ENCODE assay signal across 1 cellular context in the genomic region with DNA sequence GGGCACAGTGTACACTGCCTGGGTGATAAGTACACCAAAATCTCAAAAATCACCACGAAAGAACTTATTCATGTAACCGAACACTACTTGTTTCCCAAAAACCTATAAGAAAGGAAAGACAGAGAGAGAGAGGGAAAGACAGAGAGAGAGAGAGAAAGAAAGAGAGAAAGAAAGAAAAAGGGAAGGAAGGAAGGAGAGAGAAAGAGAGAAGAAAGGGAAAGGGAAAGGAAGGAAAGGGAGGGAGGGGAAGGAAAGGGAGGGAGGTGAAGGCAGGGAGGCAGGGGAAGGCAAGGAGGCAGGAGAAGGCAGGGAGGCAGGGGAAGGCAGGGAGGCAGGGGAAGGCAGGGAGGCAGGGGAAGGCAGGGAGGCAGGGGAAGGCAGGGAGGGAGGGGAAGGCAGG.
TF ChIP-seq lines count a peak whose summit lies in the region.

No MANE protein-coding gene starts in this region.

TF ChIP-seq in A549, 52 proteins besides CTCF, POLR2A, EP300 and RAD21 (continued from another document):
- TF ChIP-seq PBX3 (IDR thresholded peaks at IDR 0.05), result no peak
- TF ChIP-seq MYC (IDR thresholded peaks at IDR 0.05; ENCODE audit: borderline replicate concordance, low read length), result no peak
- no peak for TF ChIP-seq RNF2 (IDR thresholded peaks at IDR 0.05; ENCODE audit: borderline replicate concordance, low read depth)
